In genomic region chr17:35082073-35082657, GRCh38 we compare ENCODE assay signal across 9 cellular contexts. TPM values are rescaled to one million over a fixed set of nuclear protein-coding genes. Genes with fewer than 3 reads are reported as not detected.
DNase-seq lines count a peak whose midpoint lies in the region; ATAC-seq and TF ChIP-seq lines count a peak whose summit lies in the region.
"Had no signal": no experiment of that assay in that cellular context is flagged by ENCODE, and none has a peak within 500 bp of the region (broad histone marks: within the 10 kb centered on the region; RNA-seq: fewer than 3 reads in every experiment).

No MANE protein-coding gene starts in this region.

- no peaks in the 10 kb centered on the region for H4K20me1 ChIP-seq in DOHH2 (ENCODE audit: control insufficient read depth, insufficient read depth, low read depth, low read length)

- no peak overlapping the region for H3K27ac ChIP-seq in DOHH2 (ENCODE audit: low read depth, low read length)

- no peak for TF ChIP-seq CTCF in DOHH2 (IDR thresholded peaks at IDR 0.05; ENCODE audit: low read depth, low read length, poor library complexity, severe bottlenecking)

- H3K79me2 ChIP-seq in DOHH2 (ENCODE audit: control insufficient read depth, low read length) = no peaks in the 10 kb centered on the region

- DNase-seq in NCI-H1048 (lab: John Stamatoyannopoulos, UW) = peak; percentile 27
- no peak for DNase-seq in activated naive CD8-positive, alpha-beta T cell treated with anti-CD3 and anti-CD28 coated beads, Interleukin-2, amount 10 ng/mL, durations not matched to agents 7 days and 5 days
- no peak for DNase-seq in memory B cell (ENCODE audit: low spot score in 2 of 2)

- H3K36me3 Mint-ChIP-seq in activated naive CD8-positive, alpha-beta T cell treated with anti-CD3 and anti-CD28 coated beads, Interleukin-2, amount 10 ng/mL, durations not matched to agents 7 days and 5 days = peaks cover 6% of the 10 kb centered on the region
- H3K36me3 Mint-ChIP-seq in memory B cell = no peaks in the 10 kb centered on the region

- H3K4me3 Mint-ChIP-seq in activated naive CD8-positive, alpha-beta T cell treated with anti-CD3 and anti-CD28 coated beads, Interleukin-2, amount 10 ng/mL, durations not matched to agents 7 days and 5 days = peak overlapping the region; percentile 51
- H3K4me3 Mint-ChIP-seq in memory B cell = no peak overlapping the region

- H3K27me3 Mint-ChIP-seq in activated naive CD8-positive, alpha-beta T cell treated with anti-CD3 and anti-CD28 coated beads, Interleukin-2, amount 10 ng/mL, durations not matched to agents 7 days and 5 days = no peaks in the 10 kb centered on the region
- no peaks in the 10 kb centered on the region for H3K27me3 Mint-ChIP-seq in memory B cell

- 0 out of 2 replicates have a peak, but pooled peaks cover 2% of the 10 kb centered on the region for H3F3A ChIP-seq in DOHH2 (ENCODE audit: control insufficient read depth, insufficient read depth)

- H3K9me3 ChIP-seq in DOHH2 (ENCODE audit: control insufficient read depth, insufficient read depth, low read length) = no peaks in the 10 kb centered on the region

- peak overlapping the region; percentile 38 for H3K4me2 ChIP-seq in DOHH2 (ENCODE audit: low read length)

- H3K36me3 ChIP-seq in DOHH2 (ENCODE audit: control insufficient read depth, low read length) = no peaks in the 10 kb centered on the region

- peaks cover 30% of the 10 kb centered on the region for H3K4me1 Mint-ChIP-seq in activated naive CD8-positive, alpha-beta T cell treated with anti-CD3 and anti-CD28 coated beads, Interleukin-2, amount 10 ng/mL, durations not matched to agents 7 days and 5 days
- H3K4me1 Mint-ChIP-seq in memory B cell = peaks cover 36% of the 10 kb centered on the region

- ATAC-seq in activated naive CD8-positive, alpha-beta T cell treated with anti-CD3 and anti-CD28 coated beads, Interleukin-2, amount 10 ng/mL, durations not matched to agents 7 days and 5 days (ENCODE audit: low read depth) = no peak
- no peak for ATAC-seq in memory B cell (ENCODE audit: low read depth)
- no peak for ATAC-seq in HG03039 (IDR thresholded peaks at IDR 0.05; ENCODE audit: unreplicated experiment)
- no peak for ATAC-seq in GM18502 (IDR thresholded peaks at IDR 0.05; ENCODE audit: poor library complexity, unreplicated experiment)
- no peak for ATAC-seq in GM19023 (IDR thresholded peaks at IDR 0.05; ENCODE audit: unreplicated experiment)
- ATAC-seq in GM18868 (IDR thresholded peaks at IDR 0.05; ENCODE audit: unreplicated experiment) = no peak

- no peaks in the 10 kb centered on the region for H3K27me3 ChIP-seq in DOHH2 (ENCODE audit: control insufficient read depth, low read length)

- peaks cover 32% of the 10 kb centered on the region for H3K4me1 ChIP-seq in DOHH2 (ENCODE audit: control insufficient read depth, low read length)

- H3K27ac Mint-ChIP-seq in activated naive CD8-positive, alpha-beta T cell treated with anti-CD3 and anti-CD28 coated beads, Interleukin-2, amount 10 ng/mL, durations not matched to agents 7 days and 5 days = peak overlapping the region; percentile 26
- H3K27ac Mint-ChIP-seq in memory B cell = peak overlapping the region; percentile 9

- POLR2A ChIA-PET in activated naive CD8-positive, alpha-beta T cell treated with anti-CD3 and anti-CD28 coated beads, Interleukin-2, amount 10 ng/mL, durations not matched to agents 7 days and 5 days (lab: Charles Lee) = interaction anchor here (0.5 to 0.9 kb wide), 3 partner anchors 21 to 503 kb away, joined by 3 to 4 read pairs (median 4); no protein-coding TSS in a partner anchor

- H3K4me3 ChIP-seq in DOHH2 (ENCODE audit: low read length) = no peak overlapping the region
- H3K4me3 ChIP-seq: lung had no signal

- no peaks in the 10 kb centered on the region for H3K9me3 Mint-ChIP-seq in activated naive CD8-positive, alpha-beta T cell treated with anti-CD3 and anti-CD28 coated beads, Interleukin-2, amount 10 ng/mL, durations not matched to agents 7 days and 5 days
- no peaks in the 10 kb centered on the region for H3K9me3 Mint-ChIP-seq in memory B cell

- no peaks in the 10 kb centered on the region for H3K9me2 ChIP-seq in DOHH2 (replicated peaks; ENCODE audit: control insufficient read depth, low read length)

RNA-seq across cellular contexts. Expression of gene RFFL, which starts 18.7 kb away (rescaled TPM):
- total RNA-seq in activated naive CD8-positive, alpha-beta T cell treated with anti-CD3 and anti-CD28 coated beads, Interleukin-2, amount 10 ng/mL, durations not matched to agents 7 days and 5 days = 10 to 100 TPM; 37.4 to 42.3 TPM

RNA-seq across cellular contexts. Expression of gene RAD51D, which starts 37.5 kb away (rescaled TPM):
- total RNA-seq in activated naive CD8-positive, alpha-beta T cell treated with anti-CD3 and anti-CD28 coated beads, Interleukin-2, amount 10 ng/mL, durations not matched to agents 7 days and 5 days = 10 to 100 TPM; 27.3 to 33.8 TPM

RNA-seq across cellular contexts. Expression of gene FNDC8, which starts 39.2 kb away (rescaled TPM):
- not detected for total RNA-seq in activated naive CD8-positive, alpha-beta T cell treated with anti-CD3 and anti-CD28 coated beads, Interleukin-2, amount 10 ng/mL, durations not matched to agents 7 days and 5 days
- total RNA-seq: lung had no signal

RNA-seq across cellular contexts. Expression of gene NLE1, which starts 59.9 kb away (rescaled TPM):
- total RNA-seq in activated naive CD8-positive, alpha-beta T cell treated with anti-CD3 and anti-CD28 coated beads, Interleukin-2, amount 10 ng/mL, durations not matched to agents 7 days and 5 days = 10 to 100 TPM; 13.4 to 17.4 TPM
